In the genomic region with DNA sequence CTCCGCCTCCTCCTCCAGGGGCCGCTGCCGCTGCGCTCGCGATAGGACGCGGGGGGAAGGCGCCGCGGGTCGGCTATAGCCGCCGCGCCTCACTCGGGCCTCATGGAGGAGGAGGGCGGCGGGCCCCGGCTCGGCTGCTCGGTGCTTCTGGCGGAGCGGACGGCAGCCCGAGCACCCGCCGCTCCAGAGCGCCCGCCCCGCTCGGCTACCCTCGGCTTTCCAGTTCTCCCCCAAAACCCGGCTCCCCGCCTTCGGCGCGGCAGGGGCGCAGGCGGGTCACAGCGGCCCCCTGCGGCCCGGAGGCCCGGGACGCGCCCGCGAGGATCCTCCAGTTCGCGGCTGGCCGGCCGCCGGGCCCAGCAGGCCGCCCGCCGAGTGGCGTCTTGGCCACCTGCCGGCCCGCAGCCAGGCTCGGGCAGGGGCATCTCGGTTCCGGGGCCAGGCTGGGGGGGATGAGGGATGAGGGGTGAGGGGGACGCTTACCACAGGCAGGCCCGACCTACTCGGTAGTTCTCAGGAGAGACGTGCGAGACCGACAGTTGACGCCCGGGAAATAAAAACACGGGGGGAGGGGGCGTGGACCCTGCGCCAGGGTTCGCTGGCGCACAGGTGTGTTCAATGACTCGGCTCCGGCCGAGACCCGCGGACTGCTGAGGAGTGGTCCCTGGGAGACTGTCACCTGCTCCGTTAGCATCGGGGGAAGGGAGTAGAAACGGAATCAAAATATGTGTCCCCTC, we compare ENCODE assay signal across 8 cellular contexts. TPM values are rescaled to one million over a fixed set of nuclear protein-coding genes. Genes with fewer than 3 reads are reported as not detected.
DNase-seq lines count a peak whose midpoint lies in the region; ATAC-seq and TF ChIP-seq lines count a peak whose summit lies in the region.

A gene with protein sequence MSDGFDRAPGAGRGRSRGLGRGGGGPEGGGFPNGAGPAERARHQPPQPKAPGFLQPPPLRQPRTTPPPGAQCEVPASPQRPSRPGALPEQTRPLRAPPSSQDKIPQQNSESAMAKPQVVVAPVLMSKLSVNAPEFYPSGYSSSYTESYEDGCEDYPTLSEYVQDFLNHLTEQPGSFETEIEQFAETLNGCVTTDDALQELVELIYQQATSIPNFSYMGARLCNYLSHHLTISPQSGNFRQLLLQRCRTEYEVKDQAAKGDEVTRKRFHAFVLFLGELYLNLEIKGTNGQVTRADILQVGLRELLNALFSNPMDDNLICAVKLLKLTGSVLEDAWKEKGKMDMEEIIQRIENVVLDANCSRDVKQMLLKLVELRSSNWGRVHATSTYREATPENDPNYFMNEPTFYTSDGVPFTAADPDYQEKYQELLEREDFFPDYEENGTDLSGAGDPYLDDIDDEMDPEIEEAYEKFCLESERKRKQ (minus strand): TSS at position 221 of the 737 bp plus-strand sequence. CDS start 231 bp downstream, outside the sequence.

- H3K27ac ChIP-seq in colonic mucosa: peak within 1 kb of the TSS; percentile 99

- H3K27me3 ChIP-seq in BE2C (no peaks in the 10 kb centered on the region), colonic mucosa (no peaks in the 10 kb centered on the region)

- H3K4me1 ChIP-seq in BE2C (no peaks in the 10 kb centered on the region), colonic mucosa (peaks cover 15% of the 10 kb centered on the region)

- peak; percentile 90 for DNase-seq in BE2C
- peak; percentile 86 for DNase-seq in NCI-H510A (lab: John Stamatoyannopoulos, UW)
- peak; percentile 73 to 81 for DNase-seq in activated CD4-positive, alpha-beta T cell treated with anti-CD3 and anti-CD28 coated beads for 4 hours
- peak; percentile 79 for DNase-seq in colonic mucosa
- DNase-seq in left kidney (ENCODE audit: low read depth, low spot score): peak; percentile 94
- peak; percentile 76 to 82 for DNase-seq in stimulated activated CD4-positive, alpha-beta T cell treated with anti-CD3 and anti-CD28 coated beads, Interleukin-2, amount 100 ng/mL, for 24 hours

- intact Hi-C loops in colonic mucosa (cut with DNase I): loop anchor here (5.0 to 10.0 kb wide), 2 partner anchors 45 to 72 kb away; a partner anchor contains a TSS

- H3K9ac ChIP-seq in colonic mucosa (ENCODE audit: low read depth in 2 of 2, low read length in 2 of 2): peak within 1 kb of the TSS; percentile 77 to 88

- H3K4me3 ChIP-seq in BE2C (ENCODE audit: low read depth, low read length): peak within 1 kb of the TSS; percentile 84
- H3K4me3 ChIP-seq in colonic mucosa: peak within 1 kb of the TSS; percentile 78

- H3K36me3 ChIP-seq in BE2C (peaks cover 30% of the 10 kb centered on the region), colonic mucosa (no peaks in the 10 kb centered on the region)

- H3K9me3 ChIP-seq in BE2C (no peaks in the 10 kb centered on the region), colonic mucosa (no peaks in the 10 kb centered on the region)

- peak; percentile 78 for ATAC-seq in GM19025 (IDR thresholded peaks at IDR 0.05; ENCODE audit: low read depth, unreplicated experiment)
- ATAC-seq in HG03280 (IDR thresholded peaks at IDR 0.05; ENCODE audit: unreplicated experiment): peak; percentile 74

- TF ChIP-seq CTCF in BE2C (IDR thresholded peaks at IDR 0.05; ENCODE audit: low read depth, low read length) (peak; percentile 39; the same call in 1 of the 2 replicates), colonic mucosa (IDR thresholded peaks at IDR 0.05) (peak; percentile 70)

RNA-seq across cellular contexts. Expression of the gene that starts here (rescaled TPM):
- polyA plus RNA-seq in BE2C (2012; ENCODE audit: insufficient read depth, insufficient read length, low read depth): 58.3 TPM
- 10 to 100 TPM; 53.1 to 65.6 TPM for total RNA-seq in colonic mucosa

Comparison
In these comparisons a context has a peak if more than half of its experiments do, and no peak if none do; other contexts are left out.
1. Peak in every context shown above with its lines: DNase-seq, ATAC-seq, H3K4me3 ChIP-seq and H3K27ac ChIP-seq.